Comparison of ENCODE assay signal across 9 cellular contexts in genomic region chr3:15796331-15796730, GRCh38. TPM values are rescaled to one million over a fixed set of nuclear protein-coding genes. Genes with fewer than 3 reads are reported as not detected.
DNase-seq lines count a peak whose midpoint lies in the region; TF ChIP-seq lines count a peak whose summit lies in the region.
"Had no signal": no experiment of that assay in that cellular context is flagged by ENCODE, and none has a peak within 500 bp of the region (broad histone marks: within the 10 kb centered on the region; RNA-seq: fewer than 3 reads in every experiment).

No MANE protein-coding gene starts in this region.

- CTCF ChIA-PET in activated CD4-positive, alpha-beta memory T cell treated with anti-CD3 and anti-CD28 coated beads for 36 hours (lab: Charles Lee), result interaction anchor here (1.0 to 1.9 kb wide), 2 partner anchors 13 to 165 kb away, joined by 3 to 6 read pairs; no protein-coding TSS in a partner anchor

- DNase-seq in SIG-M5 treated with dmso at 0.1 percent for 504 hours (lab: John Stamatoyannopoulos, UW; ENCODE audit: unreplicated experiment) (peak; percentile 38), SIG-M5 (lab: John Stamatoyannopoulos, UW) (no peak), globus pallidus (ENCODE audit: low spot score) (peak; percentile 59), stomach (no peak), HuH-7 (ENCODE audit: low spot score) (no peak), NCI-H526 treated with DMSO at 0.1 percent for 48 hours (lab: John Stamatoyannopoulos, UW) (no peak), NCI-H345 treated with DMSO at 0.1 percent for 48 hours (lab: John Stamatoyannopoulos, UW; ENCODE audit: unreplicated experiment) (no peak)
- no peak for DNase-seq in activated CD4-positive, alpha-beta memory T cell treated with anti-CD3 and anti-CD28 coated beads for 36 hours
- DNase-seq: stimulated activated CD4-positive, alpha-beta T cell treated with anti-CD3 and anti-CD28 coated beads, Interleukin-4, amount 100 ng/mL, for 1 hour had no signal

- peaks cover 71% of the 10 kb centered on the region for H3K4me1 Mint-ChIP-seq in activated CD4-positive, alpha-beta memory T cell treated with anti-CD3 and anti-CD28 coated beads for 36 hours (ENCODE audit: low read depth)

- POLR2A ChIA-PET in activated CD4-positive, alpha-beta memory T cell treated with anti-CD3 and anti-CD28 coated beads for 36 hours (lab: Charles Lee), result interaction anchor here (0.9 to 1.7 kb wide), 5 partner anchors 9 to 195 kb away, joined by 4 to 8 read pairs (median 4); partner anchors contain the start of genes BTD and HACL1

- peak overlapping the region in 4 of 5 donors; percentile 75 to 89 (median 88) for H3K27ac ChIP-seq in stomach

- H3K27ac Mint-ChIP-seq in activated CD4-positive, alpha-beta memory T cell treated with anti-CD3 and anti-CD28 coated beads for 36 hours, result peak overlapping the region; percentile 91

- H3K4me3 Mint-ChIP-seq in activated CD4-positive, alpha-beta memory T cell treated with anti-CD3 and anti-CD28 coated beads for 36 hours, result peak overlapping the region; percentile 62

- H3K27me3 ChIP-seq in stomach, result no peaks in the 10 kb centered on the region

- H3K4me1 ChIP-seq in stomach, result peaks cover 9 to 81% (median 27%) of the 10 kb centered on the region in 4 donors

- no peak for TF ChIP-seq POLR2A in stomach (IDR thresholded peaks at IDR 0.05)

- no peaks in the 10 kb centered on the region for H3K9me3 ChIP-seq in stomach

- TF ChIP-seq CTCF in stomach (IDR thresholded peaks at IDR 0.05), result no peak

- H3K9me3 Mint-ChIP-seq in activated CD4-positive, alpha-beta memory T cell treated with anti-CD3 and anti-CD28 coated beads for 36 hours, result no peaks in the 10 kb centered on the region

- no peak for TF ChIP-seq EP300 in stomach (IDR thresholded peaks at IDR 0.05)

- H3K36me3 Mint-ChIP-seq in activated CD4-positive, alpha-beta memory T cell treated with anti-CD3 and anti-CD28 coated beads for 36 hours, result peaks cover 11% of the 10 kb centered on the region

- intact Hi-C loops in activated CD4-positive, alpha-beta memory T cell treated with anti-CD3 and anti-CD28 coated beads for 36 hours (cut with micrococcal nuclease), result no loop called here
- intact Hi-C loops in stomach (cut with DNase I; ENCODE audit: low total_unique reads), result no loop called here

- no peaks in the 10 kb centered on the region for H3K36me3 ChIP-seq in stomach

- H3K4me3 ChIP-seq in stomach, result peak overlapping the region; percentile 34 to 43 (median 38)

- H3K27me3 Mint-ChIP-seq in activated CD4-positive, alpha-beta memory T cell treated with anti-CD3 and anti-CD28 coated beads for 36 hours, result no peaks in the 10 kb centered on the region

- 26 to 42% (median 35%) methylated on average over 2 of the region's 2 CpGs for WGBS in stomach, 5 donors

RNA-seq across cellular contexts. Expression of gene ANKRD28, which starts 1.4 kb away (rescaled TPM):
- 10 to 100 TPM; 31.4 to 34.8 TPM for total RNA-seq in activated CD4-positive, alpha-beta memory T cell treated with anti-CD3 and anti-CD28 coated beads for 36 hours
- 100 to 1,000 TPM in 1 of 5 donors, 10 to 100 TPM in 4; 10.7 to 102 (median 43.8) TPM for total RNA-seq in stomach
- 10 to 100 TPM in 1 of 3 donors, 1 to 10 TPM in 2; 6.8 to 14.4 (median 9.8) TPM for polyA plus RNA-seq in stomach

Comparison
In these comparisons a context has a peak if more than half of its experiments do, and no peak if none do; other contexts are left out.
1. DNase-seq: peak in SIG-M5 treated with dmso at 0.1 percent for 504 hours (single experiment) and globus pallidus (single experiment); none in SIG-M5 (single experiment), activated CD4-positive, alpha-beta memory T cell treated with anti-CD3 and anti-CD28 coated beads for 36 hours (single experiment), stomach (single experiment), HuH-7 (single experiment), NCI-H526 treated with DMSO at 0.1 percent for 48 hours (single experiment) and NCI-H345 treated with DMSO at 0.1 percent for 48 hours (single experiment).